Comparison of ENCODE assay signal across 10 cellular contexts in the genomic region with DNA sequence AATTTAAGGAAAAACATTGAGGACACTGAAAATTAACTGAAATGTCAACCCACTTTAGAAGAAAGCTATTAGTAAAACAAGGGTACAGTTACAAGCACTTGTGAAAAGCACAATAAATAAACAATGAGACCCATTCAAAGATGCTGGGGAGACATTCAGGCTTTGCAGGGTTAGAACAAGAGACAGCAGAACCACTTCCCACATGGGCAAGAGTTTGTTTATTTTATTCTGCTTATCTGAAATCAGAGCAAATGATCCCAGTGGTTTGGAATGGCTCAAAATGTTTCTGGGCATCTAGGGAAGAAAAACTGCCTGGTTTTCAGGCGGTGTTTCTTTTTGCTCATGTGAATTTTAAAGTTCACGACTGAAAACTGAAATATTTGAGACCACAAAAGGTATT. TPM values are rescaled to one million over a fixed set of nuclear protein-coding genes. Genes with fewer than 3 reads are reported as not detected.
DNase-seq lines count a peak whose midpoint lies in the region; ATAC-seq and TF ChIP-seq lines count a peak whose summit lies in the region.
"Had no signal": no experiment of that assay in that cellular context is flagged by ENCODE, and none has a peak within 500 bp of the region (broad histone marks: within the 10 kb centered on the region; RNA-seq: fewer than 3 reads in every experiment).

No MANE protein-coding gene starts in this region.

- intact Hi-C loops in posterior vena cava (cut with DNase I), result no loop called here

- no peaks in the 10 kb centered on the region for H3K36me3 Mint-ChIP-seq in H9 (ENCODE audit: insufficient read depth in 1 of 3, low read depth in 3 of 3)

- H4K8ac ChIP-seq in H9 (replicated peaks; ENCODE audit: insufficient read length, low read depth, low read length), result no peak overlapping the region

- no peak for ATAC-seq in HG02884 (IDR thresholded peaks at IDR 0.05; ENCODE audit: unreplicated experiment)
- ATAC-seq in stimulated activated naive CD8-positive, alpha-beta T cell treated with anti-CD3 and anti-CD28 coated beads, Interleukin-15, Interleukin-2, amounts not matched to agents 100 U/mL and 50 U/mL, for 24 hours, result no peak

- H3K18ac ChIP-seq in H9 (ENCODE audit: insufficient read length, low read depth, low read length), result no peak overlapping the region

- TF ChIP-seq CTCF in H9 (conservative IDR thresholded peaks at IDR 0.05) (no peak), OCI-LY1 (IDR thresholded peaks at IDR 0.05; ENCODE audit: low read length) (no peak), osteoblast (IDR thresholded peaks at IDR 0.05; ENCODE audit: extremely low read depth, low read depth, low read length) (no peak)

- H3K9me3 ChIP-seq in H9 (ENCODE audit: control insufficient read depth, low read depth, low read length) (no peaks in the 10 kb centered on the region), OCI-LY1 (ENCODE audit: low read length) (no peaks in the 10 kb centered on the region), osteoblast (ENCODE audit: low read depth, low read length) (no peaks in the 10 kb centered on the region)
- H3K9me3 ChIP-seq: right lobe of liver had no signal

- H3K27ac Mint-ChIP-seq in H9, result peak overlapping the region in 2 of 3 experiments; percentile 70 to 90; a peak in 2 of 7 replicates

- H3K4me2 ChIP-seq in H9 (ENCODE audit: insufficient read depth, insufficient read length, low read length) (no peak overlapping the region), OCI-LY1 (ENCODE audit: low read length) (no peak overlapping the region), osteoblast (ENCODE audit: insufficient read depth, low read length) (peak overlapping the region; percentile 47)

- no peak overlapping the region for H2BK120ac ChIP-seq in H9 (ENCODE audit: low read depth, low read length, poor library complexity, severe bottlenecking)

- H3T11ph ChIP-seq in H9 (ENCODE audit: low read length), result no peak overlapping the region

- H3K23me2 ChIP-seq in H9 (ENCODE audit: insufficient read length, low read depth, low read length, poor library complexity, severe bottlenecking), result no peaks in the 10 kb centered on the region

- no peaks in the 10 kb centered on the region for H3K36me3 ChIP-seq in OCI-LY1 (ENCODE audit: insufficient read depth, low read length)
- no peaks in the 10 kb centered on the region for H3K36me3 ChIP-seq in osteoblast (ENCODE audit: insufficient read depth, low read length)
- H3K36me3 ChIP-seq: right lobe of liver had no signal

- H3K79me2 ChIP-seq in H9 (ENCODE audit: insufficient read depth, low read length) (peaks cover 3% of the 10 kb centered on the region; the same call in 1 of the 2 replicates), OCI-LY1 (ENCODE audit: insufficient read depth, low read length) (peaks cover 88% of the 10 kb centered on the region), osteoblast (ENCODE audit: insufficient read depth, low read length) (peaks cover 80% of the 10 kb centered on the region)

- no peaks in the 10 kb centered on the region for H3K27me3 Mint-ChIP-seq in H9 (ENCODE audit: low read depth)

- no peak overlapping the region for H2BK20ac ChIP-seq in H9 (ENCODE audit: low read depth, low read length, poor library complexity, severe bottlenecking)

- H3K56ac ChIP-seq in H9 (ENCODE audit: insufficient read length, low read depth, low read length), result no peak overlapping the region

- H3K27me3 ChIP-seq in H9 (ENCODE audit: insufficient read depth, low read length), result no peaks in the 10 kb centered on the region
- H3K27me3 ChIP-seq in OCI-LY1 (ENCODE audit: insufficient read depth, low read length), result no peaks in the 10 kb centered on the region
- H3K27me3 ChIP-seq in osteoblast (ENCODE audit: insufficient read depth, low read length), result no peaks in the 10 kb centered on the region
- H3K27me3 ChIP-seq: right lobe of liver had no signal

- no peak overlapping the region for H3K4me3 Mint-ChIP-seq in H9

- no peaks in the 10 kb centered on the region for H3K9me3 Mint-ChIP-seq in H9

- H3K9me2 ChIP-seq in OCI-LY1 (ENCODE audit: low read depth, low read length), result no peaks in the 10 kb centered on the region

- H3K4me1 ChIP-seq in H9 (ENCODE audit: insufficient read depth, low read length) (peaks cover 3% of the 10 kb centered on the region; the same call in 1 of the 2 replicates), OCI-LY1 (ENCODE audit: insufficient read depth, low read length, severe bottlenecking) (peaks cover 45% of the 10 kb centered on the region), osteoblast (ENCODE audit: insufficient read depth, low read length) (peaks cover 24% of the 10 kb centered on the region)
- H3K4me1 ChIP-seq: right lobe of liver had no signal

- H3K9ac ChIP-seq in H9 (ENCODE audit: extremely low read depth, insufficient read length, low read length) (no peak overlapping the region), OCI-LY1 (ENCODE audit: low read length) (no peak overlapping the region)

- no peak overlapping the region for H4K91ac ChIP-seq in H9 (ENCODE audit: insufficient read length, low read depth, low read length)

- H3K4me3 ChIP-seq in OCI-LY1 (ENCODE audit: low read depth, low read length, poor library complexity, severe bottlenecking) (no peak overlapping the region), osteoblast (ENCODE audit: insufficient read depth, low read length) (no peak overlapping the region)
- H3K4me3 ChIP-seq: lung, right lobe of liver had no signal

- no peak overlapping the region for H3K4ac ChIP-seq in H9 (ENCODE audit: low read depth, low read length)

- no peak overlapping the region for H2AK5ac ChIP-seq in H9 (ENCODE audit: insufficient read length, low read length)

- H3K79me1 ChIP-seq in H9 (ENCODE audit: insufficient read depth, low read depth, low read length, poor library complexity, severe bottlenecking), result peaks cover 10% of the 10 kb centered on the region

- no peak overlapping the region for H2AFZ ChIP-seq in H9 (ENCODE audit: low read length)
- H2AFZ ChIP-seq in OCI-LY1 (ENCODE audit: low read length), result no peak overlapping the region
- no peak overlapping the region for H2AFZ ChIP-seq in osteoblast (ENCODE audit: low read length)

- WGBS in H9 (ENCODE audit: extremely low coverage, insufficient read length, low lambda C conversion rate), result no CpG with 5 or more reads among the region's 2 CpGs

- no peak overlapping the region for H2BK5ac ChIP-seq in H9 (ENCODE audit: insufficient read length, low read length)

- DNase-seq in H9 (no peak), fibroblast of gingiva (ENCODE audit: low read depth) (peak; percentile 7), osteoblast (ENCODE audit: insufficient read length, low spot score, missing footprints) (peak; percentile 72), posterior vena cava (ENCODE audit: low spot score) (no peak)
- no peak for DNase-seq in stimulated activated naive CD8-positive, alpha-beta T cell treated with anti-CD3 and anti-CD28 coated beads, Interleukin-15, Interleukin-2, amounts not matched to agents 100 U/mL and 50 U/mL, for 24 hours
- DNase-seq in effector CD4-positive, alpha-beta T cell, result no peak
- DNase-seq: right lobe of liver had no signal

- H3K4me1 Mint-ChIP-seq in H9, result peaks cover 23 to 27% of the 10 kb centered on the region in 2 experiments

- no peak overlapping the region for H3K14ac ChIP-seq in H9 (ENCODE audit: insufficient read depth, low read length)

- no peak overlapping the region for H4K5ac ChIP-seq in H9 (ENCODE audit: insufficient read length, low read depth, low read length)

- H2BK12ac ChIP-seq in H9 (ENCODE audit: insufficient read length, low read depth, low read length), result no peak overlapping the region

- H3K27ac ChIP-seq in H9 (ENCODE audit: insufficient read length, low read depth, low read length) (no peak overlapping the region), OCI-LY1 (ENCODE audit: low read depth, low read length, poor library complexity, severe bottlenecking) (peak overlapping the region; percentile 4), osteoblast (ENCODE audit: low read depth, low read length) (peak overlapping the region; percentile 17)
- H3K27ac ChIP-seq: right lobe of liver had no signal

- no peaks in the 10 kb centered on the region for H3F3A ChIP-seq in OCI-LY1 (ENCODE audit: insufficient read depth, low read length)

- H3K23ac ChIP-seq in H9 (ENCODE audit: insufficient read length, low read depth, low read length), result no peak overlapping the region

- no peaks in the 10 kb centered on the region for H4K20me1 ChIP-seq in H9 (ENCODE audit: control insufficient read depth, insufficient read depth, insufficient read length)
- H4K20me1 ChIP-seq in OCI-LY1 (ENCODE audit: insufficient read depth, low read length), result no peaks in the 10 kb centered on the region
- H4K20me1 ChIP-seq in osteoblast (ENCODE audit: insufficient read depth, low read length), result peaks cover 31% of the 10 kb centered on the region

- H2BK15ac ChIP-seq in H9 (ENCODE audit: low read depth, low read length), result no peak overlapping the region

RNA-seq across cellular contexts. Expression of a gene that starts 42.4 kb away (rescaled TPM):
- total RNA-seq in H9 (2021) (15.5 and 16.8 TPM in 2 replicates), osteoblast (80.0 and 93.7 TPM in 2 replicates), posterior vena cava (10 to 100 TPM; 45.2 to 58.2 TPM)

Comparison
In these comparisons a context has a peak if more than half of its experiments do, and no peak if none do; other contexts are left out.
1. DNase-seq: peak in fibroblast of gingiva (single experiment) and osteoblast (single experiment); none in H9 (single experiment), posterior vena cava (single experiment), stimulated activated naive CD8-positive, alpha-beta T cell treated with anti-CD3 and anti-CD28 coated beads, Interleukin-15, Interleukin-2, amounts not matched to agents 100 U/mL and 50 U/mL, for 24 hours (single experiment) and effector CD4-positive, alpha-beta T cell (single experiment).